Comparison of ENCODE assay signal across 10 cellular contexts in the genomic region with DNA sequence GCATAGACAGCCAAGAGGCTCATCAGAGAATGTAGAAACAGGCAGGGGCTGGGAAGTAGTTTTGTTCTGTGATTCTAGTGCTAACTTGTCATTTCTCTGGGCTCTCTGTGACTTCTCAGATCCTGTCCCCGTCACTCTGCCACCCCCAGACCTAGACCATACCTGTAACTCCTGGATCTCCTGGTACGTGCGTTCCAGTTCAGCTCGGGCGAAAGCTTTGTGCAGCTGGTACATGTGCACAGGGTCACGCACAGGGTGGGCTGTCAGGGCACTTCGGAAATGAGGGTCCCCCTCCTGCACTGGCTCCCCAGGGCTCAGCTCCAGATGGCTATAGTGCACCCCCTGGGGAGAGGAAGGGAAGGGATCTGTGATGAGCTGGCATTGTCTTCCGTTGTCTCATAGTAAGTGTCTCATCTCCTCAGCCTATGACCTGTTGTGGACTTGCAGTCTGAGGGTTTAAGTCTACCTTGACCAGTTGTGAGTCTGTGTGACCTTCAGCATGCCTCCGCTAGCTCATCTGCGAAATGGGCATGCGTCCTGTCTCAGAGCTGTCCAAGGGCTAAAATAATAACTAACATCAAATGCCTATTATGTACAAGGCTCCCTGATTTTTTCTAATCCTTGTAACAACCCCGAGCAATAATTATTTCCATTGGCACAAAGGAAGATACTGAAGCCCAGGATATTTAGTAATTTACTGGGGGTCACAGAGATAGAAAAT.
DNase-seq lines count a peak whose midpoint lies in the region; ATAC-seq and TF ChIP-seq lines count a peak whose summit lies in the region.
"Had no signal": no experiment of that assay in that cellular context is flagged by ENCODE, and none has a peak within 500 bp of the region (broad histone marks: within the 10 kb centered on the region; RNA-seq: fewer than 3 reads in every experiment).

No MANE protein-coding gene starts in this region.

- peak overlapping the region; percentile 97 for H3K4me2 ChIP-seq in OCI-LY3 (ENCODE audit: low read length)

- H3K27ac ChIP-seq in OCI-LY3 (ENCODE audit: low read length), result no peak overlapping the region
- H3K27ac ChIP-seq: thoracic aorta had no signal

- H3K9ac ChIP-seq in OCI-LY3 (ENCODE audit: low read length), result no peak overlapping the region

- no peak for DNase-seq in activated naive CD4-positive, alpha-beta T cell treated with anti-CD3 and anti-CD28 coated beads, Interleukin-2, amount 50 U/mL, for 16 hours
- no peak for DNase-seq in central memory CD8-positive, alpha-beta T cell (ENCODE audit: low spot score in 2 of 2)
- no peak for DNase-seq in stimulated activated naive B cell treated with anti-CD40 and anti-IgM and Interleukin-4, amounts not matched to agents 10 μg/mL and 1 μg/mL and 100 μg/mL, for 72 hours
- DNase-seq in cerebellar nuclear complex (lab: John Stamatoyannopoulos, UW), result no peak

- peaks cover 2% of the 10 kb centered on the region for H3K36me3 Mint-ChIP-seq in activated naive CD4-positive, alpha-beta T cell treated with anti-CD3 and anti-CD28 coated beads, Interleukin-2, amount 50 U/mL, for 24 hours
- peaks cover 14% of the 10 kb centered on the region for H3K36me3 Mint-ChIP-seq in central memory CD8-positive, alpha-beta T cell (ENCODE audit: insufficient read depth)
- peaks cover 24 to 36% of the 10 kb centered on the region in 2 donors for H3K36me3 Mint-ChIP-seq in stimulated activated naive B cell treated with anti-CD40 and anti-IgM and Interleukin-4, amounts not matched to agents 10 μg/mL and 1 μg/mL and 100 μg/mL, for 72 hours

- H3K4me1 Mint-ChIP-seq in activated naive CD4-positive, alpha-beta T cell treated with anti-CD3 and anti-CD28 coated beads, Interleukin-2, amount 50 U/mL, for 24 hours, result peaks cover 24% of the 10 kb centered on the region
- H3K4me1 Mint-ChIP-seq in central memory CD8-positive, alpha-beta T cell, result peaks cover 18% of the 10 kb centered on the region
- H3K4me1 Mint-ChIP-seq in stimulated activated naive B cell treated with anti-CD40 and anti-IgM and Interleukin-4, amounts not matched to agents 10 μg/mL and 1 μg/mL and 100 μg/mL, for 72 hours, result peaks cover 14 to 29% of the 10 kb centered on the region in 2 donors

- H3K9me3 ChIP-seq in OCI-LY3 (ENCODE audit: insufficient read depth, low read length), result no peaks in the 10 kb centered on the region
- H3K9me3 ChIP-seq: Peyer's patch, thoracic aorta had no signal

- no peak for ATAC-seq in central memory CD8-positive, alpha-beta T cell (replicated peaks; ENCODE audit: extremely low read depth, poor library complexity, severe bottlenecking)
- no peak for ATAC-seq in stimulated activated naive B cell treated with anti-CD40 and anti-IgM and Interleukin-4, amounts not matched to agents 10 μg/mL and 1 μg/mL and 100 μg/mL, for 72 hours (replicated peaks)
- ATAC-seq in GM21786 (IDR thresholded peaks at IDR 0.05; ENCODE audit: unreplicated experiment) (no peak), HG02884 (IDR thresholded peaks at IDR 0.05; ENCODE audit: unreplicated experiment) (no peak)

- peaks cover 8% of the 10 kb centered on the region for H3K36me3 ChIP-seq in OCI-LY3 (replicated peaks; ENCODE audit: low read depth, low read length)

- H4K20me1 ChIP-seq in OCI-LY3 (ENCODE audit: insufficient read depth, low read length), result peaks cover 14% of the 10 kb centered on the region; the same call in 1 of the 2 replicates

- no peak overlapping the region for H2AFZ ChIP-seq in OCI-LY3 (ENCODE audit: low read depth, low read length)

- TF ChIP-seq CTCF in OCI-LY3 (IDR thresholded peaks at IDR 0.05; ENCODE audit: low read depth, low read length), result no peak

- no peaks in the 10 kb centered on the region for H3K27me3 ChIP-seq in OCI-LY3 (ENCODE audit: low read depth, low read length)
- H3K27me3 ChIP-seq: Peyer's patch had no signal

- H3K4me3 ChIP-seq in OCI-LY3 (ENCODE audit: low read length), result no peak overlapping the region

- peak overlapping the region; percentile 15 for H3K4me3 Mint-ChIP-seq in activated naive CD4-positive, alpha-beta T cell treated with anti-CD3 and anti-CD28 coated beads, Interleukin-2, amount 50 U/mL, for 24 hours
- H3K4me3 Mint-ChIP-seq in central memory CD8-positive, alpha-beta T cell, result peak overlapping the region; percentile 79
- H3K4me3 Mint-ChIP-seq in stimulated activated naive B cell treated with anti-CD40 and anti-IgM and Interleukin-4, amounts not matched to agents 10 μg/mL and 1 μg/mL and 100 μg/mL, for 72 hours, result no peak overlapping the region

- H3K27ac Mint-ChIP-seq in activated naive CD4-positive, alpha-beta T cell treated with anti-CD3 and anti-CD28 coated beads, Interleukin-2, amount 50 U/mL, for 24 hours, result no peak overlapping the region
- H3K27ac Mint-ChIP-seq in central memory CD8-positive, alpha-beta T cell (ENCODE audit: low read depth), result no peak overlapping the region
- H3K27ac Mint-ChIP-seq in stimulated activated naive B cell treated with anti-CD40 and anti-IgM and Interleukin-4, amounts not matched to agents 10 μg/mL and 1 μg/mL and 100 μg/mL, for 72 hours, result peak overlapping the region; percentile 3

- H3K9me3 Mint-ChIP-seq in activated naive CD4-positive, alpha-beta T cell treated with anti-CD3 and anti-CD28 coated beads, Interleukin-2, amount 50 U/mL, for 24 hours, result no peaks in the 10 kb centered on the region
- H3K9me3 Mint-ChIP-seq in central memory CD8-positive, alpha-beta T cell, result no peaks in the 10 kb centered on the region
- no peaks in the 10 kb centered on the region for H3K9me3 Mint-ChIP-seq in stimulated activated naive B cell treated with anti-CD40 and anti-IgM and Interleukin-4, amounts not matched to agents 10 μg/mL and 1 μg/mL and 100 μg/mL, for 72 hours

- no peaks in the 10 kb centered on the region for H3K27me3 Mint-ChIP-seq in activated naive CD4-positive, alpha-beta T cell treated with anti-CD3 and anti-CD28 coated beads, Interleukin-2, amount 50 U/mL, for 24 hours
- H3K27me3 Mint-ChIP-seq in central memory CD8-positive, alpha-beta T cell, result no peaks in the 10 kb centered on the region
- peaks cover 49 to 88% of the 10 kb centered on the region in 2 donors for H3K27me3 Mint-ChIP-seq in stimulated activated naive B cell treated with anti-CD40 and anti-IgM and Interleukin-4, amounts not matched to agents 10 μg/mL and 1 μg/mL and 100 μg/mL, for 72 hours

- H3K4me1 ChIP-seq in OCI-LY3 (ENCODE audit: low read length), result peaks cover 6% of the 10 kb centered on the region

- H3K79me2 ChIP-seq in OCI-LY3 (ENCODE audit: low read length), result peaks cover 8% of the 10 kb centered on the region

Comparison
In these comparisons a context has a peak if more than half of its experiments do, and no peak if none do; other contexts are left out.
1. H3K4me3 Mint-ChIP-seq: peak in activated naive CD4-positive, alpha-beta T cell treated with anti-CD3 and anti-CD28 coated beads, Interleukin-2, amount 50 U/mL, for 24 hours (single experiment) and central memory CD8-positive, alpha-beta T cell (single experiment); none in stimulated activated naive B cell treated with anti-CD40 and anti-IgM and Interleukin-4, amounts not matched to agents 10 μg/mL and 1 μg/mL and 100 μg/mL, for 72 hours (0 of 2).